23 cellular contexts compared by ENCODE assay signal in the genomic region with DNA sequence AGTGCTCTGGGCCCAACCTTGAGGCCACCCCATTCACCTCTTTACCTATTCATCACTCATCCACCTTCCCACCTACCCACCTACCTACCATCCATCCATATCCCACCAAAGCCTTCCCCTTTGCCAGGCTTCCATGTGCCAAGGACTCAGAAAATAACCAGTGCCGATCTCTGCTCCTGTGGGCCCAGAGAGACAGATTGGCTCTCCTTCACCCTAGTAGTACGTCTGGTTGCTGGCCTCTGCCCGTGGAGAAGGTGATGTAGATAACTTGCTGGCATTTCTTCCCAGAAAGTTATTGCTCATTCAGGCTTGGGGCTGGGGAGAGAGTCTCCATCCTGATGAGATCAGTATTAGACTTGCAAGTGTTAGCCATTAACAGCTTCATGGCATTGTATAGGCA.
"Had no signal": no experiment of that assay in that cellular context is flagged by ENCODE, and none has a peak within 500 bp of the region (broad histone marks: within the 10 kb centered on the region; RNA-seq: fewer than 3 reads in every experiment).

No MANE protein-coding gene starts in this region.

- H3K27ac ChIP-seq: brain microvascular endothelial cell, epithelial cell of prostate had no signal

- H3K36me3 ChIP-seq: brain microvascular endothelial cell had no signal

- H3K27me3 Mint-ChIP-seq: activated CD4-positive, alpha-beta memory T cell treated with anti-CD3 and anti-CD28 coated beads for 36 hours; activated CD4-positive, alpha-beta T cell treated with anti-CD3 and anti-CD28 coated beads for 36 hours; activated CD4-positive, alpha-beta T cell treated with anti-CD3 and anti-CD28 coated beads, Interleukin-2, amount 10 ng/mL, durations not matched to agents 24 days and 14 days; activated naive CD8-positive, alpha-beta T cell; activated T-helper 17 cell treated with anti-CD3 and anti-CD28 coated beads, Interleukin-2, amount 50 U/mL, for 72 hours had no signal

- H3K4me1 Mint-ChIP-seq: activated CD4-positive, alpha-beta T cell treated with anti-CD3 and anti-CD28 coated beads for 36 hours; activated T-helper 17 cell treated with anti-CD3 and anti-CD28 coated beads, Interleukin-2, amount 50 U/mL, for 72 hours had no signal

- ATAC-seq: activated CD4-positive, alpha-beta T cell treated with anti-CD3 and anti-CD28 coated beads for 36 hours; activated CD8-positive, alpha-beta T cell treated with anti-CD3 and anti-CD28 coated beads, Interleukin-2, amount 10 ng/mL, durations not matched to agents 7 days and 5 days; activated T-cell treated with anti-CD3 and anti-CD28 coated beads, Interleukin-2, amount 50 U/mL, for 4 hours; activated T-helper 17 cell treated with anti-CD3 and anti-CD28 coated beads, Interleukin-2, amount 50 U/mL, for 72 hours had no signal

- H3K36me3 Mint-ChIP-seq: activated CD4-positive, alpha-beta memory T cell treated with anti-CD3 and anti-CD28 coated beads for 36 hours; activated naive CD8-positive, alpha-beta T cell had no signal

- H3K27ac Mint-ChIP-seq: activated CD4-positive, alpha-beta memory T cell treated with anti-CD3 and anti-CD28 coated beads for 36 hours; activated CD4-positive, alpha-beta T cell treated with anti-CD3 and anti-CD28 coated beads for 36 hours; activated CD4-positive, alpha-beta T cell treated with anti-CD3 and anti-CD28 coated beads, Interleukin-2, amount 10 ng/mL, durations not matched to agents 24 days and 14 days; activated CD8-positive, alpha-beta T cell treated with anti-CD3 and anti-CD28 coated beads, Interleukin-2, amount 10 ng/mL, durations not matched to agents 7 days and 5 days; activated naive CD8-positive, alpha-beta T cell; activated T-helper 17 cell treated with anti-CD3 and anti-CD28 coated beads, Interleukin-2, amount 50 U/mL, for 72 hours had no signal

- H3K27me3 ChIP-seq: brain microvascular endothelial cell had no signal

- H3K9me3 Mint-ChIP-seq: activated CD4-positive, alpha-beta memory T cell treated with anti-CD3 and anti-CD28 coated beads for 36 hours; activated CD4-positive, alpha-beta T cell treated with anti-CD3 and anti-CD28 coated beads, Interleukin-2, amount 10 ng/mL, durations not matched to agents 24 days and 14 days; activated T-cell treated with anti-CD3 and anti-CD28 coated beads, Interleukin-2, amount 50 U/mL, for 4 hours; activated T-helper 17 cell treated with anti-CD3 and anti-CD28 coated beads, Interleukin-2, amount 50 U/mL, for 72 hours had no signal

- DNase-seq: activated CD4-positive, alpha-beta memory T cell treated with anti-CD3 and anti-CD28 coated beads for 36 hours; activated CD4-positive, alpha-beta T cell treated with anti-CD3 and anti-CD28 coated beads for 36 hours; activated CD4-positive, alpha-beta T cell treated with anti-CD3 and anti-CD28 coated beads, Interleukin-2, amount 10 ng/mL, durations not matched to agents 24 days and 14 days; activated CD4-positive, CD25-positive, alpha-beta regulatory T cell; activated CD4-positive, CD25-positive, alpha-beta regulatory T cell treated with anti-CD3 and anti-CD28 coated beads, Interleukin-2, amount 50 U/mL, for 72 hours; activated CD8-positive, alpha-beta T cell treated with anti-CD3 and anti-CD28 coated beads, Interleukin-2, amount 10 ng/mL, durations not matched to agents 7 days and 5 days; activated effector memory CD4-positive, alpha-beta T cell treated with Interleukin-2 at 50 U/mL for 16 hours; activated gamma-delta T cell treated with Interleukin-2 at 50 U/mL for 16 hours; activated naive CD4-positive, alpha-beta T cell treated with anti-CD3 and anti-CD28 coated beads, Interleukin-2, amount 50 U/mL, for 16 hours; activated naive CD4-positive, alpha-beta T cell treated with Interleukin-2 at 50 U/mL for 16 hours; activated T-cell treated with anti-CD3 and anti-CD28 coated beads, Interleukin-2, amount 50 U/mL, for 4 hours; amniotic stem cell; anterior cingulate cortex; brain microvascular endothelial cell; caudate nucleus; cortex of kidney; dermis blood vessel endothelial cell; effector CD8-positive, alpha-beta T cell; foreskin fibroblast; T-helper 2 cell had no signal

- H3K4me3 Mint-ChIP-seq: activated CD4-positive, alpha-beta memory T cell treated with anti-CD3 and anti-CD28 coated beads for 36 hours; activated CD4-positive, alpha-beta T cell treated with anti-CD3 and anti-CD28 coated beads for 36 hours; activated CD4-positive, alpha-beta T cell treated with anti-CD3 and anti-CD28 coated beads, Interleukin-2, amount 10 ng/mL, durations not matched to agents 24 days and 14 days; activated CD8-positive, alpha-beta T cell treated with anti-CD3 and anti-CD28 coated beads, Interleukin-2, amount 10 ng/mL, durations not matched to agents 7 days and 5 days; activated naive CD8-positive, alpha-beta T cell; activated T-cell treated with anti-CD3 and anti-CD28 coated beads, Interleukin-2, amount 50 U/mL, for 4 hours; activated T-helper 17 cell treated with anti-CD3 and anti-CD28 coated beads, Interleukin-2, amount 50 U/mL, for 72 hours had no signal
